In genomic region chr3:150315711-150316110, GRCh38 we compare ENCODE assay signal across 15 cellular contexts.
"Had no signal": no experiment of that assay in that cellular context is flagged by ENCODE, and none has a peak within 500 bp of the region (broad histone marks: within the 10 kb centered on the region; RNA-seq: fewer than 3 reads in every experiment).

No MANE protein-coding gene starts in this region.

- H3K9me3 ChIP-seq: prostate gland, right lobe of liver, transverse colon had no signal

- H3K36me3 ChIP-seq: cardiac muscle cell, prostate gland, right lobe of liver, transverse colon had no signal

- H3K27me3 ChIP-seq: cardiac muscle cell, right lobe of liver, transverse colon had no signal

- ATAC-seq: activated CD4-positive, alpha-beta T cell treated with anti-CD3 and anti-CD28 coated beads for 36 hours; naive thymus-derived CD8-positive, alpha-beta T cell; right lobe of liver; stimulated activated naive B cell treated with anti-CD40 and anti-IgM and Interleukin-4, amounts not matched to agents 10 μg/mL and 1 μg/mL and 100 μg/mL, for 72 hours had no signal

- DNase-seq: activated CD4-positive, alpha-beta memory T cell treated with anti-CD3 and anti-CD28 coated beads, Interleukin-2, amount 10 ng/mL, durations not matched to agents 7 days and 5 days; activated CD4-positive, alpha-beta T cell treated with anti-CD3 and anti-CD28 coated beads for 36 hours; activated CD8-positive, alpha-beta memory T cell treated with anti-CD3 and anti-CD28 coated beads, Interleukin-2, amount 50 U/mL, for 4 hours; activated naive CD8-positive, alpha-beta T cell treated with anti-CD3 and anti-CD28 coated beads, Interleukin-2, amount 10 ng/mL, durations not matched to agents 7 days and 5 days; aorta; effector CD4-positive, alpha-beta T cell; kidney glomerular epithelial cell; naive thymus-derived CD8-positive, alpha-beta T cell; nucleus accumbens; right lobe of liver; stimulated activated CD4-positive, alpha-beta T cell treated with anti-CD3 and anti-CD28 coated beads, Interleukin-2, amount 100 ng/mL, for 24 hours; stimulated activated naive B cell treated with anti-CD40 and anti-IgM and Interleukin-4, amounts not matched to agents 10 μg/mL and 1 μg/mL and 100 μg/mL, for 72 hours; transverse colon had no signal

- H3K4me3 ChIP-seq: cardiac muscle cell, prostate gland, right lobe of liver, transverse colon had no signal

- H3K4me1 ChIP-seq: prostate gland, right lobe of liver had no signal

- H3K27ac ChIP-seq: cardiac muscle cell, prostate gland, right lobe of liver had no signal
